ENCODE assay signal across 1 cellular context in the genomic region with DNA sequence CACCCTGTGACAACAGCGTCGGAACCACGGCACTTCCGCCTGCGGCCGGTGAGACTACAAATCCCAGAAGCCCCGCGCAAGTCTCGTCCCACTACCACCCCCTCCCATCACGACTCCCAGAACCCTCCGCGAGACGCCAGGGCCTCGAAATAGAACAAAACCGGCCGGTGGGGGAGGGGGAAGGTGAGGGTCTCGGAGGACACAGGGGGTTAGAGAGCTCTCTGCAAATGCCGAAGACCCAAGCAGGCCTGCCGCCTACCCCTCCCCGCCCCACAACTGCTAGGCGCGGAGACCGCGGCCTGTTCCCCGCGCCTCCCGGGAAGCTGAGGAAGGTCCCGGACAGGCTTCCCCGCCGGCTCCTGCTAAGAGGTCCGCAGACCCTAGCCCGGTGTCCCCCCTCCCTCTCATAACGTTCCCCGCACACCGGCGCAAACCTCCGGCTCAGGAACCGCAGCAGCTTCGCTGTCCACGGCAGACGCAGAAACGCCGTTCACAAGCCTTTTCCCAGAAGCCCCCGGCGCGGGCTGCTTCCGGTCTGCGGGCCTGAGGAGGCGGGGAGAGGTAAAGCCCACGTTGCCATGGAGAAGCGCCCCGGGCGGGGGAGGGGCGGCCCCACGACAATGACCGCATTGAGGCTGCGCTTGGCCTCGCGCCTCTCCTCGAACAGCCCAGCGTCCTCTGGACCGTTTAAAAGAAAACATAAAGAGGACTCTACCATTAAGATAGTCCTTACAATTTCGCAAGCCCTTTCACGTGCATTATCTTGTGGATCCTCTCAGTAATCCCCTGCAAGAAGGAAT.
TF ChIP-seq lines count a peak whose summit lies in the region.

Gene ZNF24 (minus strand): TSS at position 485 of the 800 bp plus-strand sequence. CDS start 3,770 bp downstream, outside the sequence.

TF ChIP-seq in WTC11, 78 proteins besides CTCF, POLR2A, EP300 and RAD21 (continued from another document and continues in another):
- TF ChIP-seq, protein P1, sequence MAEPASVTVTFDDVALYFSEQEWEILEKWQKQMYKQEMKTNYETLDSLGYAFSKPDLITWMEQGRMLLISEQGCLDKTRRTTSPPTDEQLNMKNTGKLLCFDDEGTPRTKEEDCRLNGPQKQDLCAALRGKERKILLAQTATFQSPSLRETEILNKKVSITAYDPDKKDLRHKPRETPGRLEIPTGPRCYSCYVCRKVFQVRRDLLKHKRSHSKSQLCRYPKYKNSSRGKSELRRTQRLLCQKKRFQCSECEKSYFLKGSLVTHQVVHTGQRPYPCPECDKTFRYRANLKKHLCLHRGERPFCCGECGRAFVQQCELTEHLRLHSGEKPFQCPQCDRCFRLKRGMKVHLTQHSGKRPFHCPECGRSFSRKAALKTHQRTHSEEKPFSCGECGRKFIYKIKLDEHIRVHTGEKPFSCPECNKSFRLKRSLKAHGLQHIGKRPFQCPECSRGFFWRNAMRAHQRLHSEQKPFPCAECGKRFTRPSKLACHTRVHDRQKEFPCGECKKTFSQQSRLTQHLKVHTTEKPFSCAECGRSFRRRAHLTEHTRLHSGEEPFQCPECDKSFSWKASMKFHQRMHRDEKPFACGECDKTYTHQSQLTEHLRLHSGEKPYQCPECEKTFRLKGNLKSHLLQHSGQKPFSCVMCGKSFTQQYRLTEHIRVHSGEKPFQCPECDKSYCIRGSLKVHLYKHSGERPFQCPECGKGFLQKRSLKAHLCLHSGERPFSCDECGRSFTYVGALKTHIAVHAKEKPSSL (CRISPR knock-in tag; conservative IDR thresholded peaks at IDR 0.05): no peak
- no peak for TF ChIP-seq ZSCAN18 (CRISPR knock-in tag; IDR thresholded peaks at IDR 0.05)
- TF ChIP-seq, protein P2, sequence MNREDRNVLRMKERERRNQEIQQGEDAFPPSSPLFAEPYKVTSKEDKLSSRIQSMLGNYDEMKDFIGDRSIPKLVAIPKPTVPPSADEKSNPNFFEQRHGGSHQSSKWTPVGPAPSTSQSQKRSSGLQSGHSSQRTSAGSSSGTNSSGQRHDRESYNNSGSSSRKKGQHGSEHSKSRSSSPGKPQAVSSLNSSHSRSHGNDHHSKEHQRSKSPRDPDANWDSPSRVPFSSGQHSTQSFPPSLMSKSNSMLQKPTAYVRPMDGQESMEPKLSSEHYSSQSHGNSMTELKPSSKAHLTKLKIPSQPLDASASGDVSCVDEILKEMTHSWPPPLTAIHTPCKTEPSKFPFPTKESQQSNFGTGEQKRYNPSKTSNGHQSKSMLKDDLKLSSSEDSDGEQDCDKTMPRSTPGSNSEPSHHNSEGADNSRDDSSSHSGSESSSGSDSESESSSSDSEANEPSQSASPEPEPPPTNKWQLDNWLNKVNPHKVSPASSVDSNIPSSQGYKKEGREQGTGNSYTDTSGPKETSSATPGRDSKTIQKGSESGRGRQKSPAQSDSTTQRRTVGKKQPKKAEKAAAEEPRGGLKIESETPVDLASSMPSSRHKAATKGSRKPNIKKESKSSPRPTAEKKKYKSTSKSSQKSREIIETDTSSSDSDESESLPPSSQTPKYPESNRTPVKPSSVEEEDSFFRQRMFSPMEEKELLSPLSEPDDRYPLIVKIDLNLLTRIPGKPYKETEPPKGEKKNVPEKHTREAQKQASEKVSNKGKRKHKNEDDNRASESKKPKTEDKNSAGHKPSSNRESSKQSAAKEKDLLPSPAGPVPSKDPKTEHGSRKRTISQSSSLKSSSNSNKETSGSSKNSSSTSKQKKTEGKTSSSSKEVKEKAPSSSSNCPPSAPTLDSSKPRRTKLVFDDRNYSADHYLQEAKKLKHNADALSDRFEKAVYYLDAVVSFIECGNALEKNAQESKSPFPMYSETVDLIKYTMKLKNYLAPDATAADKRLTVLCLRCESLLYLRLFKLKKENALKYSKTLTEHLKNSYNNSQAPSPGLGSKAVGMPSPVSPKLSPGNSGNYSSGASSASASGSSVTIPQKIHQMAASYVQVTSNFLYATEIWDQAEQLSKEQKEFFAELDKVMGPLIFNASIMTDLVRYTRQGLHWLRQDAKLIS (CRISPR knock-in tag; IDR thresholded peaks at IDR 0.05; ENCODE audit: borderline replicate concordance): no peak
- TF ChIP-seq, protein P3, sequence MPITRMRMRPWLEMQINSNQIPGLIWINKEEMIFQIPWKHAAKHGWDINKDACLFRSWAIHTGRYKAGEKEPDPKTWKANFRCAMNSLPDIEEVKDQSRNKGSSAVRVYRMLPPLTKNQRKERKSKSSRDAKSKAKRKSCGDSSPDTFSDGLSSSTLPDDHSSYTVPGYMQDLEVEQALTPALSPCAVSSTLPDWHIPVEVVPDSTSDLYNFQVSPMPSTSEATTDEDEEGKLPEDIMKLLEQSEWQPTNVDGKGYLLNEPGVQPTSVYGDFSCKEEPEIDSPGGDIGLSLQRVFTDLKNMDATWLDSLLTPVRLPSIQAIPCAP (CRISPR knock-in tag; IDR thresholded peaks at IDR 0.05): peak; percentile 57; the same call in 1 of the 2 replicates
- TF ChIP-seq SP1 (CRISPR knock-in tag; conservative IDR thresholded peaks at IDR 0.05): peak; percentile 67; the same call in 1 of the 2 replicates
- no peak for TF ChIP-seq FOXJ3 (CRISPR knock-in tag; IDR thresholded peaks at IDR 0.05; ENCODE audit: borderline replicate concordance)
- peak; percentile 56; the same call in 1 of the 2 replicates for TF ChIP-seq FOXP1 (CRISPR knock-in tag; IDR thresholded peaks at IDR 0.05; ENCODE audit: borderline replicate concordance)
- TF ChIP-seq ZNF281 (CRISPR knock-in tag; IDR thresholded peaks at IDR 0.05): no peak
- TF ChIP-seq, protein P4, sequence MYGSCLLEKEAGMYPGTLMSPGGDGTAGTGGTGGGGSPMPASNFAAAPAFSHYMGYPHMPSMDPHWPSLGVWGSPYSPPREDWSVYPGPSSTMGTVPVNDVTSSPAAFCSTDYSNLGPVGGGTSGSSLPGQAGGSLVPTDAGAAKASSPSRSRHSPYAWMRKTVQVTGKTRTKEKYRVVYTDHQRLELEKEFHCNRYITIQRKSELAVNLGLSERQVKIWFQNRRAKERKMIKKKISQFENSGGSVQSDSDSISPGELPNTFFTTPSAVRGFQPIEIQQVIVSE (CRISPR knock-in tag; IDR thresholded peaks at IDR 0.05; ENCODE audit: borderline replicate concordance): no peak
- peak; percentile 82 for TF ChIP-seq MAX (CRISPR knock-in tag; IDR thresholded peaks at IDR 0.05)
- TF ChIP-seq PRRX2 (CRISPR knock-in tag; IDR thresholded peaks at IDR 0.05): no peak
- TF ChIP-seq RELA (CRISPR knock-in tag; IDR thresholded peaks at IDR 0.05; ENCODE audit: borderline replicate concordance): 0 out of 2 replicates have a peak, but pooled peaks have one; percentile 53
- no peak for TF ChIP-seq JUN (CRISPR knock-in tag; IDR thresholded peaks at IDR 0.05)
- TF ChIP-seq AR (CRISPR knock-in tag; IDR thresholded peaks at IDR 0.05): 0 out of 2 replicates have a peak, but pooled peaks have one; percentile 34
- peak; percentile 85 for TF ChIP-seq ETV6 (CRISPR knock-in tag; IDR thresholded peaks at IDR 0.05)
- no peak for TF ChIP-seq NFE2L1 (CRISPR knock-in tag; IDR thresholded peaks at IDR 0.05)
- TF ChIP-seq, protein P5, sequence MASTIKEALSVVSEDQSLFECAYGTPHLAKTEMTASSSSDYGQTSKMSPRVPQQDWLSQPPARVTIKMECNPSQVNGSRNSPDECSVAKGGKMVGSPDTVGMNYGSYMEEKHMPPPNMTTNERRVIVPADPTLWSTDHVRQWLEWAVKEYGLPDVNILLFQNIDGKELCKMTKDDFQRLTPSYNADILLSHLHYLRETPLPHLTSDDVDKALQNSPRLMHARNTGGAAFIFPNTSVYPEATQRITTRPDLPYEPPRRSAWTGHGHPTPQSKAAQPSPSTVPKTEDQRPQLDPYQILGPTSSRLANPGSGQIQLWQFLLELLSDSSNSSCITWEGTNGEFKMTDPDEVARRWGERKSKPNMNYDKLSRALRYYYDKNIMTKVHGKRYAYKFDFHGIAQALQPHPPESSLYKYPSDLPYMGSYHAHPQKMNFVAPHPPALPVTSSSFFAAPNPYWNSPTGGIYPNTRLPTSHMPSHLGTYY (CRISPR knock-in tag; IDR thresholded peaks at IDR 0.05): peak; percentile 59; the same call in 1 of the 2 replicates
- TF ChIP-seq OVOL2 (CRISPR knock-in tag; IDR thresholded peaks at IDR 0.05; ENCODE audit: borderline replicate concordance): peak; percentile 45; the same call in 1 of the 2 replicates
- TF ChIP-seq ESRRA (CRISPR knock-in tag; IDR thresholded peaks at IDR 0.05; ENCODE audit: borderline replicate concordance): peak; percentile 73; the same call in 1 of the 2 replicates
- 0 out of 2 replicates have a peak, but pooled peaks have one; percentile 34 for TF ChIP-seq RORB (CRISPR knock-in tag; IDR thresholded peaks at IDR 0.05)
- TF ChIP-seq ZNF532 (CRISPR knock-in tag; IDR thresholded peaks at IDR 0.05; ENCODE audit: borderline replicate concordance): peak; percentile 57; the same call in 1 of the 2 replicates
- TF ChIP-seq, protein P6, sequence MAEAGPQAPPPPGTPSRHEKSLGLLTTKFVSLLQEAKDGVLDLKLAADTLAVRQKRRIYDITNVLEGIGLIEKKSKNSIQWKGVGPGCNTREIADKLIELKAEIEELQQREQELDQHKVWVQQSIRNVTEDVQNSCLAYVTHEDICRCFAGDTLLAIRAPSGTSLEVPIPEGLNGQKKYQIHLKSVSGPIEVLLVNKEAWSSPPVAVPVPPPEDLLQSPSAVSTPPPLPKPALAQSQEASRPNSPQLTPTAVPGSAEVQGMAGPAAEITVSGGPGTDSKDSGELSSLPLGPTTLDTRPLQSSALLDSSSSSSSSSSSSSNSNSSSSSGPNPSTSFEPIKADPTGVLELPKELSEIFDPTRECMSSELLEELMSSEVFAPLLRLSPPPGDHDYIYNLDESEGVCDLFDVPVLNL (CRISPR knock-in tag; IDR thresholded peaks at IDR 0.05; ENCODE audit: borderline replicate concordance, low read depth): no peak
